8 cellular contexts compared by ENCODE assay signal in genomic region chr6:42251911-42252637, GRCh38. TPM values are rescaled to one million over a fixed set of nuclear protein-coding genes. Genes with fewer than 3 reads are reported as not detected.
DNase-seq lines count a peak whose midpoint lies in the region; ATAC-seq lines count a peak whose summit lies in the region.

No MANE protein-coding gene starts in this region.

- H3K4me3 ChIP-seq in BLaER1: no peak overlapping the region

- peaks cover 40% of the 10 kb centered on the region for H3K36me3 Mint-ChIP-seq in central memory CD8-positive, alpha-beta T cell (ENCODE audit: insufficient read depth)

- no peaks in the 10 kb centered on the region for H3K9me3 Mint-ChIP-seq in central memory CD8-positive, alpha-beta T cell

- H3K4me1 ChIP-seq in BLaER1: peaks cover 17% of the 10 kb centered on the region

- no peaks in the 10 kb centered on the region for H3K27me3 ChIP-seq in BLaER1

- H3K9ac ChIP-seq in BLaER1: no peak overlapping the region

- no peaks in the 10 kb centered on the region for H3K9me3 ChIP-seq in BLaER1

- H3K4me1 Mint-ChIP-seq in central memory CD8-positive, alpha-beta T cell: peaks cover 12% of the 10 kb centered on the region

- H3K4me2 ChIP-seq in BLaER1: peak overlapping the region; percentile 22; the same call in 1 of the 2 replicates

- peak overlapping the region; percentile 54 for H3K27ac Mint-ChIP-seq in central memory CD8-positive, alpha-beta T cell (ENCODE audit: low read depth)

- 0 out of 2 replicates have a peak overlapping the region, but pooled peaks have one; percentile 10 for H3K27ac ChIP-seq in BLaER1

- no peaks in the 10 kb centered on the region for H3K27me3 Mint-ChIP-seq in central memory CD8-positive, alpha-beta T cell

- peak; percentile 12 for DNase-seq in NCI-H128 (lab: John Stamatoyannopoulos, UW; ENCODE audit: unreplicated experiment)
- DNase-seq in central memory CD8-positive, alpha-beta T cell (ENCODE audit: low spot score in 2 of 2): no peak
- DNase-seq in mucosa of gallbladder (ENCODE audit: low spot score): peak; percentile 71
- no peak for DNase-seq in occipital lobe (lab: John Stamatoyannopoulos, UW)

- H3K4me3 Mint-ChIP-seq in central memory CD8-positive, alpha-beta T cell: no peak overlapping the region

- no peaks in the 10 kb centered on the region for H4K20me1 ChIP-seq in BLaER1

- no peak for ATAC-seq in central memory CD8-positive, alpha-beta T cell (replicated peaks; ENCODE audit: extremely low read depth, poor library complexity, severe bottlenecking)
- ATAC-seq in HG03175 (IDR thresholded peaks at IDR 0.05; ENCODE audit: unreplicated experiment) (no peak), HG03460 (IDR thresholded peaks at IDR 0.05; ENCODE audit: unreplicated experiment) (no peak), GM21528 (IDR thresholded peaks at IDR 0.05; ENCODE audit: low FRiP score, unreplicated experiment) (no peak)

- H3K36me3 ChIP-seq in BLaER1: peaks cover 98% of the 10 kb centered on the region

RNA-seq across cellular contexts. Expression of gene MRPS10, which starts 34.4 kb away (rescaled TPM):
- total RNA-seq in mucosa of gallbladder (25.1 TPM), occipital lobe (43.0 TPM)

RNA-seq across cellular contexts. Expression of gene GUCA1B, which starts 57.3 kb away (rescaled TPM):
- 0.43 TPM for total RNA-seq in mucosa of gallbladder
- total RNA-seq in occipital lobe: not detected

Comparison
In these comparisons a context has a peak if more than half of its experiments do, and no peak if none do; other contexts are left out.
1. DNase-seq: peak in NCI-H128 (single experiment) and mucosa of gallbladder (single experiment); none in central memory CD8-positive, alpha-beta T cell (0 of 2) and occipital lobe (single experiment).